Comparison of ENCODE assay signal across 1 cellular context in genomic region chr7:101077303-101078086, GRCh38.
TF ChIP-seq lines count a peak whose summit lies in the region.

No MANE protein-coding gene starts in this region.

TF ChIP-seq in GM12878, 131 proteins besides CTCF, POLR2A, EP300 and RAD21 (continued from another document):
- 0 out of 2 replicates have a peak, but pooled peaks have one; percentile 43 for TF ChIP-seq WRNIP1 (IDR thresholded peaks at IDR 0.05; ENCODE audit: borderline replicate concordance, low read depth, low read length)
- TF ChIP-seq CEBPB (IDR thresholded peaks at IDR 0.05; ENCODE audit: borderline replicate concordance in 1 of 2, low read depth in 2 of 2, low read length in 2 of 2): no peak
- TF ChIP-seq E4F1 (IDR thresholded peaks at IDR 0.05; ENCODE audit: borderline replicate concordance, partially characterized antibody): no peak
- no peak for TF ChIP-seq SRF (IDR thresholded peaks at IDR 0.05; ENCODE audit: low read depth in 2 of 2, low read length in 2 of 2)
- TF ChIP-seq SMC3 (IDR thresholded peaks at IDR 0.05; ENCODE audit: borderline replicate concordance, low read length): peak; percentile 73
- 0 out of 2 replicates have a peak, but pooled peaks have one; percentile 19 for TF ChIP-seq EED (IDR thresholded peaks at IDR 0.05; ENCODE audit: low read depth)
- TF ChIP-seq NR2F1 (conservative IDR thresholded peaks at IDR 0.05): 0 out of 2 replicates have a peak, but pooled peaks have one; percentile 21
- no peak; the same call in 1 of the 2 replicates for TF ChIP-seq SMARCA5 (IDR thresholded peaks at IDR 0.05)
- TF ChIP-seq TCF12 (IDR thresholded peaks at IDR 0.05; ENCODE audit: low read depth, low read length): no peak
- TF ChIP-seq CUX1 (IDR thresholded peaks at IDR 0.05; ENCODE audit: insufficient replicate concordance, low read depth, low read length): no peak
- TF ChIP-seq ETV6 (conservative IDR thresholded peaks at IDR 0.05 in 1 of 2, IDR thresholded peaks at IDR 0.05 in 1 of 2; ENCODE audit: borderline replicate concordance in 1 of 2, low read depth in 1 of 2): no peak
- TF ChIP-seq NBN (IDR thresholded peaks at IDR 0.05): peak; percentile 68; the same call in 1 of the 2 replicates
- no peak for TF ChIP-seq CBX5 (IDR thresholded peaks at IDR 0.05; ENCODE audit: low read depth)
- no peak for TF ChIP-seq CREM (IDR thresholded peaks at IDR 0.05; ENCODE audit: low read depth)
- TF ChIP-seq RELB (IDR thresholded peaks at IDR 0.05; ENCODE audit: low read depth): 0 out of 2 replicates have a peak, but pooled peaks have one; percentile 38
- no peak for TF ChIP-seq MYC (IDR thresholded peaks at IDR 0.05; ENCODE audit: insufficient read depth, insufficient read length, insufficient replicate concordance, low read length, severe bottlenecking)
- TF ChIP-seq JUNB (IDR thresholded peaks at IDR 0.05): no peak
- no peak for TF ChIP-seq NR2C1 (IDR thresholded peaks at IDR 0.05)
- no peak for TF ChIP-seq ZBTB33 (IDR thresholded peaks at IDR 0.05)
- TF ChIP-seq SPI1 (IDR thresholded peaks at IDR 0.05; ENCODE audit: borderline replicate concordance, insufficient read depth, low read depth, low read length): peak; percentile 39; the same call in 1 of the 2 replicates
- no peak for TF ChIP-seq TAF1 (IDR thresholded peaks at IDR 0.05; ENCODE audit: borderline replicate concordance, low read depth, low read length)
- peak; percentile 62 for TF ChIP-seq PBX3 (IDR thresholded peaks at IDR 0.05; ENCODE audit: insufficient replicate concordance, low read depth, low read length)
